In genomic region chr1:54556110-54556509, GRCh38 we compare ENCODE assay signal across 8 cellular contexts.
"Had no signal": no experiment of that assay in that cellular context is flagged by ENCODE, and none has a peak within 500 bp of the region (broad histone marks: within the 10 kb centered on the region; RNA-seq: fewer than 3 reads in every experiment).

No MANE protein-coding gene starts in this region.

- H3K4me3 Mint-ChIP-seq: GM23338, H9 had no signal

- H3K4me2 ChIP-seq: GM23338 had no signal

- ATAC-seq: GM23338 had no signal

- DNase-seq: H9, HCEC 1CT, IMR-90, KBM-7 had no signal

- H3K27ac Mint-ChIP-seq: GM23338, H9 had no signal

- H3K4me1 Mint-ChIP-seq: GM23338, H9 had no signal

- H3K4me3 ChIP-seq: GM23338 had no signal

- FAIRE-seq: H1, H54, HTR-8/SVneo had no signal

- H2AFZ ChIP-seq: GM23338 had no signal
